12 cellular contexts compared by ENCODE assay signal in the genomic region with DNA sequence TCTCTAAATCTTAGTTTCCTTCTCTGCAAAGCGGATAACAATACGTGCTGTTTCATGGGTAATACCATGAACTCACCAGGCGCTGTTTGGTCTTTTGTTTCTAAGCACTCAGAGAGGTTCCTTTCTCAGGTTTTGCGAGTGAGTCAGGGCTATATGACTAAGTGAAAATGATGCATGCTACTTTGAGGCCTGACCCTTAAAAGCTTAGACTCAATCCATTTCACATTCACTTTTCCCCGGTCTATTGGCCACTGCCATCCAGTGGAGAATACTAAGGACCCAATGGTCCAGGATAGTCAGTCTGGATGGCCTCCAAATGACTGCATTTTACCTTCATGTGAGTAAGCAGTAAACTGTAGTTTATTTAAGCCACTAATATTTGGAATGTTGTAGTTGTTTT.
A peak's percentile ranks its signal among the peaks of the same experiment; 100 is the strongest.
DNase-seq lines count a peak whose midpoint lies in the region; ATAC-seq and TF ChIP-seq lines count a peak whose summit lies in the region.
"Had no signal": no experiment of that assay in that cellular context is flagged by ENCODE, and none has a peak within 500 bp of the region (broad histone marks: within the 10 kb centered on the region; RNA-seq: fewer than 3 reads in every experiment).

No MANE protein-coding gene starts in this region.

- H3K27ac ChIP-seq in osteoblast (ENCODE audit: low read depth, low read length) (peak overlapping the region; percentile 57), suprapubic skin (no peak overlapping the region)

- TF ChIP-seq EP300 in suprapubic skin (IDR thresholded peaks at IDR 0.05) = no peak

- TF ChIP-seq CTCF in osteoblast (IDR thresholded peaks at IDR 0.05; ENCODE audit: extremely low read depth, low read depth, low read length) (peak; percentile 55), suprapubic skin (IDR thresholded peaks at IDR 0.05) (no peak)

- no peaks in the 10 kb centered on the region for H3K9me3 ChIP-seq in osteoblast (ENCODE audit: low read depth, low read length)
- H3K9me3 ChIP-seq in suprapubic skin = no peaks in the 10 kb centered on the region
- H3K9me3 ChIP-seq: Caco-2 had no signal

- no peaks in the 10 kb centered on the region for H4K20me1 ChIP-seq in osteoblast (ENCODE audit: insufficient read depth, low read length)

- H3K36me3 ChIP-seq in osteoblast (ENCODE audit: insufficient read depth, low read length) (no peaks in the 10 kb centered on the region), suprapubic skin (no peaks in the 10 kb centered on the region)

- H3K4me3 ChIP-seq in osteoblast (ENCODE audit: insufficient read depth, low read length) (no peak overlapping the region), suprapubic skin (no peak overlapping the region)

- DNase-seq in GM04504 (ENCODE audit: low read depth) (peak; percentile 25), RPMI7951 (ENCODE audit: low read depth) (peak; percentile 90), osteoblast (ENCODE audit: insufficient read length, low spot score, missing footprints) (peak; percentile 62), suprapubic skin (ENCODE audit: low spot score in 2 of 2) (no peak), anterior cingulate cortex (lab: John Stamatoyannopoulos, UW) (no peak)
- DNase-seq in stimulated activated naive CD4-positive, alpha-beta T cell (lab: John Stamatoyannopoulos, UW) = no peak
- DNase-seq in stimulated activated CD4-positive, alpha-beta T cell treated with anti-CD3 and anti-CD28 coated beads, Interleukin-15, amount 100 ng/mL, for 24 hours = no peak
- DNase-seq: activated CD4-positive, alpha-beta T cell treated with anti-CD3 and anti-CD28 coated beads, Interleukin-2, amount 10 ng/mL, durations not matched to agents 24 days and 14 days; Caco-2; NCI-H524 treated with DMSO at 0.1 percent for 48 hours had no signal

- TF ChIP-seq POLR2A in suprapubic skin (IDR thresholded peaks at IDR 0.05) = no peak

- H3K27me3 ChIP-seq in osteoblast (ENCODE audit: insufficient read depth, low read length) = no peaks in the 10 kb centered on the region
- H3K27me3 ChIP-seq in suprapubic skin = no peaks in the 10 kb centered on the region

- H2AFZ ChIP-seq in osteoblast (ENCODE audit: low read length) = peak overlapping the region; percentile 63

- no peaks in the 10 kb centered on the region for H3K79me2 ChIP-seq in osteoblast (ENCODE audit: insufficient read depth, low read length)

- peak; percentile 97 for ATAC-seq in esophagus mucosa
- ATAC-seq: activated T-helper 17 cell treated with anti-CD3 and anti-CD28 coated beads, Interleukin-2, amount 50 U/mL, for 72 hours had no signal

- 93% methylated on average over 5 of the region's 5 CpGs for WGBS in suprapubic skin

- H3K4me1 ChIP-seq in osteoblast (ENCODE audit: insufficient read depth, low read length) = peaks cover 9% of the 10 kb centered on the region
- no peaks in the 10 kb centered on the region for H3K4me1 ChIP-seq in suprapubic skin
- H3K4me1 ChIP-seq: Caco-2 had no signal

- peak overlapping the region; percentile 22 for H3K4me2 ChIP-seq in osteoblast (ENCODE audit: insufficient read depth, low read length)

Comparison
In these comparisons a context has a peak if more than half of its experiments do, and no peak if none do; other contexts are left out.
1. DNase-seq: peak in GM04504 (single experiment), RPMI7951 (single experiment) and osteoblast (single experiment); none in stimulated activated naive CD4-positive, alpha-beta T cell (0 of 6), suprapubic skin (0 of 2), stimulated activated CD4-positive, alpha-beta T cell treated with anti-CD3 and anti-CD28 coated beads, Interleukin-15, amount 100 ng/mL, for 24 hours (single experiment) and anterior cingulate cortex (0 of 58).